Comparison of ENCODE assay signal across 8 cellular contexts in genomic region chr3:56758539-56758981, GRCh38. TPM values are rescaled to one million over a fixed set of nuclear protein-coding genes. Genes with fewer than 3 reads are reported as not detected.
A peak's percentile ranks its signal among the peaks of the same experiment; 100 is the strongest.
DNase-seq lines count a peak whose midpoint lies in the region; ATAC-seq and TF ChIP-seq lines count a peak whose summit lies in the region.

No MANE protein-coding gene starts in this region.

- no peaks in the 10 kb centered on the region for H3K36me3 Mint-ChIP-seq in MCF 10A (ENCODE audit: insufficient read depth, unreplicated experiment)

- no peaks in the 10 kb centered on the region for H3K9me3 Mint-ChIP-seq in MCF 10A (ENCODE audit: unreplicated experiment)

- CTCF ChIA-PET in MCF 10A (lab: Yijun Ruan, JAX), result interaction anchor here (0.6 to 3.4 kb wide), 10 partner anchors 23 to 1229 kb away, joined by 3 to 16 read pairs (median 4); no protein-coding TSS in a partner anchor

- POLR2A ChIA-PET in MCF 10A (lab: Yijun Ruan, JAX), result interaction anchor here (0.6 to 1.8 kb wide), 11 partner anchors 9 to 179 kb away, joined by 3 to 16 read pairs (median 4); partner anchors contain the start of gene ARHGEF3

- BruUV-seq in MCF 10A (replicated peaks; lab: Mats Ljungman, UMichigan), result no TSS peak

- intact Hi-C loops in MCF 10A (cut with micrococcal nuclease) (no loop called here), left colon (cut with DNase I, micrococcal nuclease) (no loop called here)

- H3K27ac Mint-ChIP-seq in MCF 10A (ENCODE audit: low read depth, unreplicated experiment), result peak overlapping the region; percentile 73

- ATAC-seq in HG02981 (IDR thresholded peaks at IDR 0.05; ENCODE audit: unreplicated experiment), result peak; percentile 76
- no peak for ATAC-seq in left colon

- TF ChIP-seq CTCF in MCF 10A (IDR thresholded peaks at IDR 0.05; ENCODE audit: unreplicated experiment), result no peak

- peak overlapping the region; percentile 53 for H3K4me3 Mint-ChIP-seq in MCF 10A (ENCODE audit: unreplicated experiment)

- peak; percentile 9 for DNase-seq in stimulated activated CD8-positive, alpha-beta memory T cell treated with anti-CD3 and anti-CD28 coated beads, Interleukin-12 subunit alpha, Interleukin-12 subunit beta, amount 100 ng/mL, for 1 hour (ENCODE audit: low read depth)
- DNase-seq in stimulated activated CD8-positive, alpha-beta memory T cell treated with anti-CD3 and anti-CD28 coated beads, Interleukin-4, amount 100 ng/mL, for 48 hours, result no peak
- DNase-seq in RPMI7951 (ENCODE audit: low read depth), result peak; percentile 96
- DNase-seq in MCF 10A (ENCODE audit: unreplicated experiment), result peak; percentile 83
- DNase-seq in mucosa of gallbladder (ENCODE audit: low spot score), result peak; percentile 75
- DNase-seq in cerebellar cortex (ENCODE audit: low spot score), result no peak
- no peak for DNase-seq in left colon

- H3K27me3 Mint-ChIP-seq in MCF 10A (ENCODE audit: insufficient read depth, unreplicated experiment), result no peaks in the 10 kb centered on the region

- H3K4me1 Mint-ChIP-seq in MCF 10A (ENCODE audit: insufficient read depth, unreplicated experiment), result peaks cover 20% of the 10 kb centered on the region

RNA-seq across cellular contexts. Expression of gene ARHGEF3, which starts 43.2 kb away (rescaled TPM):
- 9.8 and 14.5 TPM in 2 replicates for total RNA-seq in RPMI7951 (2014; rRNA removed; shearing (Covaris generic))
- total RNA-seq in MCF 10A (2022) (10.6 and 13.1 TPM in 2 replicates), mucosa of gallbladder (44.5 TPM), left colon (10 to 100 TPM; 14.8 to 20.0 TPM)

Comparison
In these comparisons a context has a peak if more than half of its experiments do, and no peak if none do; other contexts are left out.
1. DNase-seq: peak in stimulated activated CD8-positive, alpha-beta memory T cell treated with anti-CD3 and anti-CD28 coated beads, Interleukin-12 subunit alpha, Interleukin-12 subunit beta, amount 100 ng/mL, for 1 hour (single experiment), RPMI7951 (single experiment), MCF 10A (single experiment) and mucosa of gallbladder (single experiment); none in stimulated activated CD8-positive, alpha-beta memory T cell treated with anti-CD3 and anti-CD28 coated beads, Interleukin-4, amount 100 ng/mL, for 48 hours (single experiment), cerebellar cortex (single experiment) and left colon (0 of 2).